Comparison of ENCODE assay signal across 14 cellular contexts in genomic region chr18:23887493-23887892, GRCh38.
DNase-seq lines count a peak whose midpoint lies in the region; ATAC-seq and TF ChIP-seq lines count a peak whose summit lies in the region.
"Had no signal": no experiment of that assay in that cellular context is flagged by ENCODE, and none has a peak within 500 bp of the region (broad histone marks: within the 10 kb centered on the region; RNA-seq: fewer than 3 reads in every experiment).

No MANE protein-coding gene starts in this region.

- TF ChIP-seq EP300 in ovary (IDR thresholded peaks at IDR 0.05), result no peak

- H3K27me3 Mint-ChIP-seq in activated CD8-positive, alpha-beta T cell treated with anti-CD3 and anti-CD28 coated beads, Interleukin-2, amount 10 ng/mL, durations not matched to agents 7 days and 5 days (ENCODE audit: low read depth), result peaks cover 2% of the 10 kb centered on the region
- H3K27me3 Mint-ChIP-seq: activated B cell treated with CpG ODN at 0.5 μM for 24 hours; activated naive CD8-positive, alpha-beta T cell treated with anti-CD3 and anti-CD28 coated beads, Interleukin-2, amount 10 ng/mL, durations not matched to agents 7 days and 5 days had no signal

- POLR2A ChIA-PET in RWPE1 (lab: Yijun Ruan, JAX; ENCODE audit: low non-redundant PET), result no interaction called here
- POLR2A ChIA-PET in activated CD8-positive, alpha-beta T cell treated with anti-CD3 and anti-CD28 coated beads, Interleukin-2, amount 10 ng/mL, durations not matched to agents 7 days and 5 days (lab: Charles Lee), result interaction anchor here (0.7 kb wide), 1 partner anchor 138 kb away, joined by 3 read pairs; no protein-coding TSS in a partner anchor

- H3K9me3 Mint-ChIP-seq in activated CD8-positive, alpha-beta T cell treated with anti-CD3 and anti-CD28 coated beads, Interleukin-2, amount 10 ng/mL, durations not matched to agents 7 days and 5 days (ENCODE audit: insufficient read depth), result no peaks in the 10 kb centered on the region
- H3K9me3 Mint-ChIP-seq: activated B cell treated with CpG ODN at 0.5 μM for 24 hours; activated naive CD8-positive, alpha-beta T cell treated with anti-CD3 and anti-CD28 coated beads, Interleukin-2, amount 10 ng/mL, durations not matched to agents 7 days and 5 days had no signal

- H3K4me1 Mint-ChIP-seq in activated CD8-positive, alpha-beta T cell treated with anti-CD3 and anti-CD28 coated beads, Interleukin-2, amount 10 ng/mL, durations not matched to agents 7 days and 5 days (ENCODE audit: low read depth), result peaks cover 32% of the 10 kb centered on the region

- peaks cover 6% of the 10 kb centered on the region for H3K4me1 ChIP-seq in ovary (ENCODE audit: insufficient read depth)
- no peaks in the 10 kb centered on the region for H3K4me1 ChIP-seq in MM.1S (ENCODE audit: low read length)

- H3K27ac Mint-ChIP-seq in activated CD8-positive, alpha-beta T cell treated with anti-CD3 and anti-CD28 coated beads, Interleukin-2, amount 10 ng/mL, durations not matched to agents 7 days and 5 days, result no peak overlapping the region
- H3K27ac Mint-ChIP-seq: activated B cell treated with CpG ODN at 0.5 μM for 24 hours; activated naive CD8-positive, alpha-beta T cell treated with anti-CD3 and anti-CD28 coated beads, Interleukin-2, amount 10 ng/mL, durations not matched to agents 7 days and 5 days; memory B cell had no signal

- H3K9me3 ChIP-seq in ovary, result no peaks in the 10 kb centered on the region
- no peaks in the 10 kb centered on the region for H3K9me3 ChIP-seq in MM.1S (replicated peaks; ENCODE audit: insufficient read depth, low read length)

- H3K27me3 ChIP-seq in ovary (no peaks in the 10 kb centered on the region), MM.1S (replicated peaks; ENCODE audit: insufficient read depth, low read length) (no peaks in the 10 kb centered on the region)

- ATAC-seq in HG03159 (IDR thresholded peaks at IDR 0.05; ENCODE audit: unreplicated experiment), result no peak
- no peak for ATAC-seq in activated CD8-positive, alpha-beta T cell treated with anti-CD3 and anti-CD28 coated beads, Interleukin-2, amount 10 ng/mL, durations not matched to agents 7 days and 5 days
- ATAC-seq: HCT116 had no signal

- H3K27ac ChIP-seq in RWPE1, result peak overlapping the region; percentile 70; the same call in 1 of the 2 replicates
- no peak overlapping the region for H3K27ac ChIP-seq in ovary
- H3K27ac ChIP-seq in MM.1S (ENCODE audit: low read length), result no peak overlapping the region

- no peak overlapping the region for H3K4me3 Mint-ChIP-seq in activated CD8-positive, alpha-beta T cell treated with anti-CD3 and anti-CD28 coated beads, Interleukin-2, amount 10 ng/mL, durations not matched to agents 7 days and 5 days
- H3K4me3 Mint-ChIP-seq: activated B cell treated with CpG ODN at 0.5 μM for 24 hours; activated naive CD8-positive, alpha-beta T cell treated with anti-CD3 and anti-CD28 coated beads, Interleukin-2, amount 10 ng/mL, durations not matched to agents 7 days and 5 days; memory B cell had no signal

- no peaks in the 10 kb centered on the region for H3F3A ChIP-seq in MM.1S (ENCODE audit: insufficient read depth, low read length)

- CTCF ChIA-PET in RWPE1 (lab: Yijun Ruan, JAX), result no interaction called here
- CTCF ChIA-PET in activated CD8-positive, alpha-beta T cell treated with anti-CD3 and anti-CD28 coated beads, Interleukin-2, amount 10 ng/mL, durations not matched to agents 7 days and 5 days (lab: Charles Lee), result interaction anchor here (0.8 to 1.1 kb wide), 3 partner anchors 11 to 32 kb away, joined by 3 to 6 read pairs (median 3); no protein-coding TSS in a partner anchor

- TF ChIP-seq CTCF in RWPE1 (conservative IDR thresholded peaks at IDR 0.05; ENCODE audit: low read depth), result no peak
- TF ChIP-seq CTCF in ovary (IDR thresholded peaks at IDR 0.05), result no peak
- no peak for TF ChIP-seq CTCF in MM.1S (IDR thresholded peaks at IDR 0.05; ENCODE audit: low read length)

- H3K4me2 ChIP-seq in MM.1S (ENCODE audit: low read depth, low read length), result no peak overlapping the region

- no peaks in the 10 kb centered on the region for H3K79me2 ChIP-seq in MM.1S (ENCODE audit: low read length)

- intact Hi-C loops in ovary (cut with DNase I), result loop anchor here in 1 of 4 donors (2.0 kb wide), 1 partner anchor 61 kb away; no protein-coding TSS in a partner anchor

- no peak overlapping the region for H2AFZ ChIP-seq in MM.1S (ENCODE audit: low read length)

- H4K20me1 ChIP-seq in MM.1S (ENCODE audit: insufficient read depth, low read length), result no peaks in the 10 kb centered on the region

- H3K36me3 Mint-ChIP-seq in activated CD8-positive, alpha-beta T cell treated with anti-CD3 and anti-CD28 coated beads, Interleukin-2, amount 10 ng/mL, durations not matched to agents 7 days and 5 days (ENCODE audit: low read depth), result no peaks in the 10 kb centered on the region
- H3K36me3 Mint-ChIP-seq: memory B cell had no signal

- H3K36me3 ChIP-seq in ovary, result no peaks in the 10 kb centered on the region
- no peaks in the 10 kb centered on the region for H3K36me3 ChIP-seq in MM.1S (replicated peaks; ENCODE audit: insufficient read depth, low read length)

- TF ChIP-seq POLR2A in ovary (IDR thresholded peaks at IDR 0.05), result no peak

- H3K4me3 ChIP-seq in ovary (no peak overlapping the region), MM.1S (ENCODE audit: low read length) (no peak overlapping the region)

- peak; percentile 68 for DNase-seq in NCI-H2107 treated with DMSO at 0.1 percent for 48 hours (lab: John Stamatoyannopoulos, UW; ENCODE audit: unreplicated experiment)
- DNase-seq in NCI-H2107 (lab: John Stamatoyannopoulos, UW), result no peak
- DNase-seq in NCI-H187 treated with DMSO at 0.1 percent for 48 hours (lab: John Stamatoyannopoulos, UW), result peak; percentile 8
- DNase-seq in RWPE1 (ENCODE audit: low spot score), result no peak
- peak; percentile 35 to 59 (median 38) for DNase-seq in ovary
- DNase-seq in MM.1S, result no peak
- no peak for DNase-seq in activated CD8-positive, alpha-beta T cell treated with anti-CD3 and anti-CD28 coated beads, Interleukin-2, amount 10 ng/mL, durations not matched to agents 7 days and 5 days
- DNase-seq: 8988T; activated B cell treated with CpG ODN at 0.5 μM for 24 hours; activated naive CD8-positive, alpha-beta T cell treated with anti-CD3 and anti-CD28 coated beads, Interleukin-2, amount 10 ng/mL, durations not matched to agents 7 days and 5 days; SW 1271 had no signal

- no peak overlapping the region for H3K9ac ChIP-seq in MM.1S (ENCODE audit: low read length)

- 30 to 49% (median 39%) methylated on average over 2 of the region's 2 CpGs for WGBS in ovary, 3 donors

- no peaks in the 10 kb centered on the region for H3K9me2 ChIP-seq in MM.1S (replicated peaks; ENCODE audit: insufficient read depth, low read length)

Comparison
In these comparisons a context has a peak if more than half of its experiments do, and no peak if none do; other contexts are left out.
1. DNase-seq: peak in NCI-H2107 treated with DMSO at 0.1 percent for 48 hours (single experiment), NCI-H187 treated with DMSO at 0.1 percent for 48 hours (single experiment) and ovary (5 of 5); none in NCI-H2107 (single experiment), RWPE1 (single experiment), MM.1S (single experiment) and activated CD8-positive, alpha-beta T cell treated with anti-CD3 and anti-CD28 coated beads, Interleukin-2, amount 10 ng/mL, durations not matched to agents 7 days and 5 days (single experiment).